14 cellular contexts compared by ENCODE assay signal in genomic region chr10:68665841-68666240, GRCh38. TPM values are rescaled to one million over a fixed set of nuclear protein-coding genes. Genes with fewer than 3 reads are reported as not detected.
DNase-seq lines count a peak whose midpoint lies in the region; ATAC-seq and TF ChIP-seq lines count a peak whose summit lies in the region.
"Had no signal": no experiment of that assay in that cellular context is flagged by ENCODE, and none has a peak within 500 bp of the region (broad histone marks: within the 10 kb centered on the region; RNA-seq: fewer than 3 reads in every experiment).

No MANE protein-coding gene starts in this region.

- H3K27ac ChIP-seq in Panc1 (ENCODE audit: low read length): peak overlapping the region; percentile 20; the same call in 1 of the 2 replicates
- H3K27ac ChIP-seq in CD8-positive, alpha-beta T cell (ENCODE audit: low read depth, low read length): no peak overlapping the region
- H3K27ac ChIP-seq: hepatocyte, left lung, psoas muscle, thoracic aorta had no signal

- no peaks in the 10 kb centered on the region for H3K27me3 ChIP-seq in Panc1 (ENCODE audit: control insufficient read depth, insufficient read depth, low read length)
- H3K27me3 ChIP-seq in CD8-positive, alpha-beta T cell (ENCODE audit: insufficient read depth, low read length): no peaks in the 10 kb centered on the region
- H3K27me3 ChIP-seq: hepatocyte, left lung had no signal

- H3K4me3 Mint-ChIP-seq in activated naive CD4-positive, alpha-beta T cell treated with anti-CD3 and anti-CD28 coated beads for 36 hours: no peak overlapping the region
- no peak overlapping the region for H3K4me3 Mint-ChIP-seq in CD8-positive, alpha-beta T cell
- H3K4me3 Mint-ChIP-seq: CD4-positive, alpha-beta memory T cell; naive B cell had no signal

- no peaks in the 10 kb centered on the region for H3K36me3 ChIP-seq in Panc1 (ENCODE audit: control insufficient read depth, insufficient read depth, low read length)
- H3K36me3 ChIP-seq in CD8-positive, alpha-beta T cell (ENCODE audit: insufficient read depth, low read length): no peaks in the 10 kb centered on the region
- H3K36me3 ChIP-seq: left lung, thoracic aorta had no signal

- H3K9me3 Mint-ChIP-seq in activated naive CD4-positive, alpha-beta T cell treated with anti-CD3 and anti-CD28 coated beads for 36 hours: no peaks in the 10 kb centered on the region
- no peaks in the 10 kb centered on the region for H3K9me3 Mint-ChIP-seq in CD8-positive, alpha-beta T cell
- H3K9me3 Mint-ChIP-seq: naive B cell had no signal

- no peaks in the 10 kb centered on the region for H3K4me1 Mint-ChIP-seq in activated naive CD4-positive, alpha-beta T cell treated with anti-CD3 and anti-CD28 coated beads for 36 hours (ENCODE audit: low read depth)
- H3K4me1 Mint-ChIP-seq in CD8-positive, alpha-beta T cell (ENCODE audit: low read depth): no peaks in the 10 kb centered on the region
- H3K4me1 Mint-ChIP-seq: naive B cell had no signal

- no peaks in the 10 kb centered on the region for H3K27me3 Mint-ChIP-seq in activated naive CD4-positive, alpha-beta T cell treated with anti-CD3 and anti-CD28 coated beads for 36 hours (ENCODE audit: low read depth)
- H3K27me3 Mint-ChIP-seq in CD8-positive, alpha-beta T cell (ENCODE audit: low read depth): no peaks in the 10 kb centered on the region
- H3K27me3 Mint-ChIP-seq: CD4-positive, alpha-beta memory T cell; naive B cell had no signal

- ATAC-seq in Panc1 (peak; percentile 51), GM18867 (IDR thresholded peaks at IDR 0.05; ENCODE audit: unreplicated experiment) (no peak)
- no peak for ATAC-seq in CD8-positive, alpha-beta T cell
- ATAC-seq: left lung, psoas muscle had no signal

- CTCF ChIA-PET in Panc1 (lab: Charles Lee): no interaction called here
- CTCF ChIA-PET in activated naive CD4-positive, alpha-beta T cell treated with anti-CD3 and anti-CD28 coated beads for 36 hours (lab: Charles Lee): no interaction called here
- CTCF ChIA-PET in CD8-positive, alpha-beta T cell (lab: Charles Lee): no interaction called here

- BruUV-seq in Panc1 (replicated peaks; lab: Mats Ljungman, UMichigan): no TSS peak

- in situ Hi-C loops in Panc1 (cut with HindIII; ENCODE audit: low pct_unique_long_range_greater_than_20kb, low sequenced_read_pairs): no loop called here

- H3K4me3 ChIP-seq in Panc1 (ENCODE audit: low read depth in 2 of 2, low read length in 2 of 2): no peak overlapping the region
- H3K4me3 ChIP-seq in skeletal muscle cell (ENCODE audit: low read depth, low read length): no peak overlapping the region
- no peak overlapping the region for H3K4me3 ChIP-seq in CD8-positive, alpha-beta T cell (ENCODE audit: low read depth, low read length)
- H3K4me3 ChIP-seq: hepatocyte, left lung, psoas muscle, thoracic aorta had no signal

- POLR2A ChIA-PET in Panc1 (lab: Charles Lee): no interaction called here
- POLR2A ChIA-PET in CD8-positive, alpha-beta T cell (lab: Charles Lee): no interaction called here

- peaks cover 9% of the 10 kb centered on the region; the same call in 1 of the 2 replicates for H3K4me1 ChIP-seq in Panc1 (ENCODE audit: control insufficient read depth, insufficient read depth, low read length)
- no peaks in the 10 kb centered on the region for H3K4me1 ChIP-seq in CD8-positive, alpha-beta T cell (ENCODE audit: insufficient read depth, low read length)
- H3K4me1 ChIP-seq: left lung, psoas muscle had no signal

- no peak for TF ChIP-seq CTCF in Panc1 (IDR thresholded peaks at IDR 0.05)
- TF ChIP-seq CTCF in CD8-positive, alpha-beta T cell (IDR thresholded peaks at IDR 0.05): no peak

- DNase-seq in Daoy (ENCODE audit: low read depth) (peak; percentile 6), Panc1 (ENCODE audit: low read depth, low spot score) (no peak), fibroblast of gingiva (ENCODE audit: low read depth) (peak; percentile 70), skeletal muscle cell (ENCODE audit: low read depth) (peak; percentile 49), DMS 273 (lab: John Stamatoyannopoulos, UW; ENCODE audit: unreplicated experiment) (no peak)
- DNase-seq in activated naive CD4-positive, alpha-beta T cell treated with anti-CD3 and anti-CD28 coated beads for 36 hours: no peak
- DNase-seq in CD8-positive, alpha-beta T cell: no peak
- DNase-seq: CD4-positive, alpha-beta memory T cell; left lung; naive B cell; psoas muscle had no signal

- H3K27ac Mint-ChIP-seq in activated naive CD4-positive, alpha-beta T cell treated with anti-CD3 and anti-CD28 coated beads for 36 hours: no peak overlapping the region
- no peak overlapping the region for H3K27ac Mint-ChIP-seq in CD8-positive, alpha-beta T cell
- H3K27ac Mint-ChIP-seq: CD4-positive, alpha-beta memory T cell; naive B cell had no signal

- intact Hi-C loops in Panc1 (cut with micrococcal nuclease; ENCODE audit: unreplicated experiment): no loop called here
- intact Hi-C loops in activated naive CD4-positive, alpha-beta T cell treated with anti-CD3 and anti-CD28 coated beads for 36 hours (cut with micrococcal nuclease): no loop called here
- intact Hi-C loops in CD8-positive, alpha-beta T cell (cut with DNase I, micrococcal nuclease): no loop called here

- peaks cover 7% of the 10 kb centered on the region for H3K36me3 Mint-ChIP-seq in activated naive CD4-positive, alpha-beta T cell treated with anti-CD3 and anti-CD28 coated beads for 36 hours (ENCODE audit: low read depth)
- peaks cover 33% of the 10 kb centered on the region for H3K36me3 Mint-ChIP-seq in CD8-positive, alpha-beta T cell

- H3K9me3 ChIP-seq in Panc1 (ENCODE audit: control insufficient read depth, insufficient read depth, low read depth, low read length): no peaks in the 10 kb centered on the region
- H3K9me3 ChIP-seq in CD8-positive, alpha-beta T cell (ENCODE audit: low read length): no peaks in the 10 kb centered on the region
- H3K9me3 ChIP-seq: left lung, psoas muscle, thoracic aorta had no signal

RNA-seq across cellular contexts. Expression of gene CCAR1, which starts 55.2 kb away (rescaled TPM):
- total RNA-seq in Daoy (2014; rRNA removed; shearing (Covaris generic)): 35.6 and 66.6 TPM in 2 replicates
- total RNA-seq in Panc1 (2021; ENCODE audit: unreplicated experiment): 102 TPM
- 42.0 TPM for polyA plus RNA-seq in Panc1 (2012; ENCODE audit: insufficient read length)
- total RNA-seq in activated naive CD4-positive, alpha-beta T cell treated with anti-CD3 and anti-CD28 coated beads for 36 hours: 10 to 100 TPM; 80.7 to 87.9 TPM
- total RNA-seq in CD8-positive, alpha-beta T cell: 10 to 100 TPM; 70.8 to 79.1 TPM

Comparison
In these comparisons a context has a peak if more than half of its experiments do, and no peak if none do; other contexts are left out.
1. DNase-seq: peak in Daoy (single experiment), fibroblast of gingiva (single experiment) and skeletal muscle cell (single experiment); none in Panc1 (single experiment), activated naive CD4-positive, alpha-beta T cell treated with anti-CD3 and anti-CD28 coated beads for 36 hours (single experiment), CD8-positive, alpha-beta T cell (0 of 7) and DMS 273 (single experiment).